8 cellular contexts compared by ENCODE assay signal in the genomic region with DNA sequence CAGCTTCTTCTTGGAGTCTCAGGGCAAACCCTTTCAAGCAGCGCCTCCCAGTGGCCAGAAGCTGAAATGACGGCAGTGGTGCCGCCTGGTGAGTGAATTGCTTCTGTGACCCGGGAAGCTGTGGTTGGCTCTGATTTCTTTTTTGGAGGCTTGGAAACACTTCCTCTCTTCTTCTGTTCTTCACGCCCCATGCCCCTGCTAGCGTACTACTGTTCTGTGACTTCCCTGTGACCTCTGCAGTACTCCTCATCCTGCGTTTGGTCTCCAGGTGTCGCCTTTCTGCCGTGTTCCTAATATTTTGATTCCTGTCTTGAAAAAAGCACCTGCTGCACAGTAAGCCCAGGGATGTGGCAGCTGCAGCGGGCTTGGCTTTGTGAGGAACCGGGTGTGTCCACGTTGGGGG.
DNase-seq lines count a peak whose midpoint lies in the region; ATAC-seq, FAIRE-seq and TF ChIP-seq lines count a peak whose summit lies in the region.
"Not testable (repeated sequence)": the region's sequence is repeated elsewhere in the genome, so short reads cannot be mapped to it uniquely, and the experiment has no call there.

No MANE protein-coding gene starts in this region.

- H3K9me3 ChIP-seq in OCI-LY3 (ENCODE audit: insufficient read depth, low read length); pancreas; upper lobe of right lung: not testable (repeated sequence)

- CTCF ChIA-PET in activated CD4-positive, alpha-beta memory T cell treated with anti-CD3 and anti-CD28 coated beads for 36 hours (lab: Charles Lee): interaction anchor here (1.0 to 1.3 kb wide), 2 partner anchors 12 to 48 kb away, joined by 3 to 4 read pairs; no protein-coding TSS in a partner anchor

- not testable (repeated sequence) for FAIRE-seq in pancreas (lab: Jason Lieb, UNC)

- not testable (repeated sequence) for H3K27me3 ChIP-seq in OCI-LY3 (ENCODE audit: low read depth, low read length); pancreas; upper lobe of right lung

- H4K20me1 ChIP-seq in OCI-LY3 (ENCODE audit: insufficient read depth, low read length): not testable (repeated sequence)

- WGBS in pancreas, 2 donors: 7 to 21% methylated on average over 11 to 12 of the region's 12 CpGs

- not testable (repeated sequence) for H3K9me3 Mint-ChIP-seq in activated CD4-positive, alpha-beta memory T cell treated with anti-CD3 and anti-CD28 coated beads for 36 hours

- ATAC-seq in pancreas, upper lobe of right lung: not testable (repeated sequence)

- not testable (repeated sequence) for H3K27me3 Mint-ChIP-seq in activated CD4-positive, alpha-beta memory T cell treated with anti-CD3 and anti-CD28 coated beads for 36 hours

- not testable (repeated sequence) for H3K36me3 Mint-ChIP-seq in activated CD4-positive, alpha-beta memory T cell treated with anti-CD3 and anti-CD28 coated beads for 36 hours

- DNase-seq in EL: peak; percentile 51
- peak; percentile 37 for DNase-seq in M059J (ENCODE audit: low read depth)
- DNase-seq in activated CD4-positive, alpha-beta memory T cell treated with anti-CD3 and anti-CD28 coated beads for 36 hours: peak; percentile 75
- peak; percentile 40 for DNase-seq in central memory CD4-positive, alpha-beta T cell
- peak; percentile 17 for DNase-seq in hepatic stellate cell (ENCODE audit: low spot score)
- peak in 4 of 6 donors; percentile 18 to 71 (median 56) for DNase-seq in pancreas
- peak; percentile 80 for DNase-seq in upper lobe of right lung

- intact Hi-C loops in activated CD4-positive, alpha-beta memory T cell treated with anti-CD3 and anti-CD28 coated beads for 36 hours (cut with micrococcal nuclease); pancreas (cut with DNase I); upper lobe of right lung (cut with DNase I): not testable (repeated sequence)

- H3K4me3 ChIP-seq in OCI-LY3 (ENCODE audit: low read length); pancreas; upper lobe of right lung: not testable (repeated sequence)

- not testable (repeated sequence) for H3K9ac ChIP-seq in OCI-LY3 (ENCODE audit: low read length)

- POLR2A ChIA-PET in activated CD4-positive, alpha-beta memory T cell treated with anti-CD3 and anti-CD28 coated beads for 36 hours (lab: Charles Lee): not testable (repeated sequence)

- H3K27ac ChIP-seq in OCI-LY3 (ENCODE audit: low read length); pancreas; upper lobe of right lung: not testable (repeated sequence)

- H3K4me2 ChIP-seq in OCI-LY3 (ENCODE audit: low read length): peak overlapping the region; percentile 52

- not testable (repeated sequence) for H2AFZ ChIP-seq in OCI-LY3 (ENCODE audit: low read depth, low read length)

- not testable (repeated sequence) for H3K4me1 ChIP-seq in OCI-LY3 (ENCODE audit: low read length); pancreas; upper lobe of right lung

- TF ChIP-seq CTCF in OCI-LY3 (IDR thresholded peaks at IDR 0.05; ENCODE audit: low read depth, low read length) (peak; percentile 48), pancreas (IDR thresholded peaks at IDR 0.05) (peak in 3 of 4 donors; percentile 33 to 48 (median 35)), upper lobe of right lung (IDR thresholded peaks at IDR 0.05) (peak; percentile 66)

- not testable (repeated sequence) for H3K79me2 ChIP-seq in OCI-LY3 (ENCODE audit: low read length)

- H3K36me3 ChIP-seq in OCI-LY3 (replicated peaks; ENCODE audit: low read depth, low read length); pancreas; upper lobe of right lung: not testable (repeated sequence)

- H3K4me3 Mint-ChIP-seq in activated CD4-positive, alpha-beta memory T cell treated with anti-CD3 and anti-CD28 coated beads for 36 hours: not testable (repeated sequence)

- not testable (repeated sequence) for H3K4me1 Mint-ChIP-seq in activated CD4-positive, alpha-beta memory T cell treated with anti-CD3 and anti-CD28 coated beads for 36 hours (ENCODE audit: low read depth)

- not testable (repeated sequence) for H3K27ac Mint-ChIP-seq in activated CD4-positive, alpha-beta memory T cell treated with anti-CD3 and anti-CD28 coated beads for 36 hours

Comparison
In these comparisons a context has a peak if more than half of its experiments do, and no peak if none do; other contexts are left out.
1. DNase-seq: peak in every context shown above with its lines; median percentile 80 in upper lobe of right lung; 75 in activated CD4-positive, alpha-beta memory T cell treated with anti-CD3 and anti-CD28 coated beads for 36 hours; 56 in pancreas; 51 in EL; 40 in central memory CD4-positive, alpha-beta T cell; 37 in M059J; 17 in hepatic stellate cell.